ENCODE assay signal across 17 cellular contexts in genomic region chr14:95601650-95602049, GRCh38.
DNase-seq lines count a peak whose midpoint lies in the region; ATAC-seq and TF ChIP-seq lines count a peak whose summit lies in the region.
"Had no signal": no experiment of that assay in that cellular context is flagged by ENCODE, and none has a peak within 500 bp of the region (broad histone marks: within the 10 kb centered on the region; RNA-seq: fewer than 3 reads in every experiment).

No MANE protein-coding gene starts in this region.

- 48 to 50% methylated on average over 3 of the region's 3 CpGs for WGBS in endodermal cell (ENCODE audit: insufficient coverage in 1 of 2, insufficient read length in 1 of 2), 2 experiments

- no peak overlapping the region for H3K9ac ChIP-seq in endodermal cell (ENCODE audit: extremely low read depth, low read length, poor library complexity, severe bottlenecking)
- H3K9ac ChIP-seq: BLaER1 treated with 17β-estradiol and CSF1 and Interleukin-3, amounts not matched to agents 10 nM and 100 nM had no signal

- peaks cover 1% of the 10 kb centered on the region for H3K9me3 Mint-ChIP-seq in endodermal cell
- H3K9me3 Mint-ChIP-seq in effector memory CD8-positive, alpha-beta T cell = no peaks in the 10 kb centered on the region

- no peaks in the 10 kb centered on the region for H3K36me3 ChIP-seq in endodermal cell (ENCODE audit: control insufficient read depth, insufficient read depth, low read length)
- H3K36me3 ChIP-seq: BLaER1 treated with 17β-estradiol and CSF1 and Interleukin-3, amounts not matched to agents 10 nM and 100 nM had no signal

- no peaks in the 10 kb centered on the region for H3K27me3 ChIP-seq in endodermal cell (ENCODE audit: control insufficient read depth, insufficient read depth, low read length, poor library complexity, severe bottlenecking)

- H3K4me3 Mint-ChIP-seq in endodermal cell = no peak overlapping the region
- no peak overlapping the region for H3K4me3 Mint-ChIP-seq in effector memory CD8-positive, alpha-beta T cell
- H3K4me3 Mint-ChIP-seq: CD4-positive, CD25-positive, alpha-beta regulatory T cell had no signal

- no peak for ATAC-seq in effector memory CD8-positive, alpha-beta T cell (replicated peaks)

- peaks cover 5% of the 10 kb centered on the region for H3K4me1 Mint-ChIP-seq in endodermal cell
- H3K4me1 Mint-ChIP-seq in effector memory CD8-positive, alpha-beta T cell (ENCODE audit: low read depth in 2 of 2) = no peaks in the 10 kb centered on the region
- H3K4me1 Mint-ChIP-seq: CD4-positive, CD25-positive, alpha-beta regulatory T cell had no signal

- no peaks in the 10 kb centered on the region for H3K4me1 ChIP-seq in endodermal cell (ENCODE audit: control insufficient read depth, insufficient read depth, low read length)

- TF ChIP-seq CTCF in endodermal cell (conservative IDR thresholded peaks at IDR 0.05) = no peak

- H3K4me3 ChIP-seq in endodermal cell (ENCODE audit: low read length) = no peak overlapping the region
- H3K4me3 ChIP-seq: BLaER1 treated with 17β-estradiol and CSF1 and Interleukin-3, amounts not matched to agents 10 nM and 100 nM had no signal

- no peak overlapping the region for H3K27ac ChIP-seq in endodermal cell (ENCODE audit: low read depth, low read length)
- H3K27ac ChIP-seq: BLaER1 treated with 17β-estradiol and CSF1 and Interleukin-3, amounts not matched to agents 10 nM and 100 nM had no signal

- DNase-seq in NCI-H2227 (lab: John Stamatoyannopoulos, UW; ENCODE audit: unreplicated experiment) = peak; percentile 3
- no peak for DNase-seq in NCI-H2227 treated with DMSO at 0.1 percent for 48 hours (lab: John Stamatoyannopoulos, UW)
- DNase-seq in NCI-H69 (lab: John Stamatoyannopoulos, UW) = peak; percentile 8
- peak; percentile 54 for DNase-seq in endodermal cell
- no peak for DNase-seq in A172 (ENCODE audit: low spot score)
- DNase-seq in effector memory CD8-positive, alpha-beta T cell = no peak
- no peak for DNase-seq in activated effector memory CD4-positive, alpha-beta T cell treated with Interleukin-2 at 50 U/mL for 16 hours
- DNase-seq: 8988T; ACHN; Calu3; CD4-positive, CD25-positive, alpha-beta regulatory T cell; DND-41; GDM1; HCEC 1CT; IMR-90; KG1 had no signal

- no peak overlapping the region for H3K27ac Mint-ChIP-seq in endodermal cell
- no peak overlapping the region for H3K27ac Mint-ChIP-seq in effector memory CD8-positive, alpha-beta T cell
- H3K27ac Mint-ChIP-seq: CD4-positive, CD25-positive, alpha-beta regulatory T cell had no signal

- H3K27me3 Mint-ChIP-seq in endodermal cell (ENCODE audit: insufficient read depth) = peaks cover 24% of the 10 kb centered on the region
- peaks cover 33 to 45% of the 10 kb centered on the region in 2 donors for H3K27me3 Mint-ChIP-seq in effector memory CD8-positive, alpha-beta T cell

- no peaks in the 10 kb centered on the region for H3K36me3 Mint-ChIP-seq in endodermal cell (ENCODE audit: low read depth)
- H3K36me3 Mint-ChIP-seq in effector memory CD8-positive, alpha-beta T cell (ENCODE audit: insufficient read depth) = no peaks in the 10 kb centered on the region
- H3K36me3 Mint-ChIP-seq: CD4-positive, CD25-positive, alpha-beta regulatory T cell had no signal

- no peaks in the 10 kb centered on the region for H3K9me3 ChIP-seq in endodermal cell (ENCODE audit: control insufficient read depth, low read length)

Comparison
In these comparisons a context has a peak if more than half of its experiments do, and no peak if none do; other contexts are left out.
1. DNase-seq: peak in NCI-H2227 (single experiment), NCI-H69 (single experiment) and endodermal cell (single experiment); none in NCI-H2227 treated with DMSO at 0.1 percent for 48 hours (single experiment), A172 (single experiment), effector memory CD8-positive, alpha-beta T cell (0 of 3) and activated effector memory CD4-positive, alpha-beta T cell treated with Interleukin-2 at 50 U/mL for 16 hours (single experiment).